7 cellular contexts compared by ENCODE assay signal in the genomic region with DNA sequence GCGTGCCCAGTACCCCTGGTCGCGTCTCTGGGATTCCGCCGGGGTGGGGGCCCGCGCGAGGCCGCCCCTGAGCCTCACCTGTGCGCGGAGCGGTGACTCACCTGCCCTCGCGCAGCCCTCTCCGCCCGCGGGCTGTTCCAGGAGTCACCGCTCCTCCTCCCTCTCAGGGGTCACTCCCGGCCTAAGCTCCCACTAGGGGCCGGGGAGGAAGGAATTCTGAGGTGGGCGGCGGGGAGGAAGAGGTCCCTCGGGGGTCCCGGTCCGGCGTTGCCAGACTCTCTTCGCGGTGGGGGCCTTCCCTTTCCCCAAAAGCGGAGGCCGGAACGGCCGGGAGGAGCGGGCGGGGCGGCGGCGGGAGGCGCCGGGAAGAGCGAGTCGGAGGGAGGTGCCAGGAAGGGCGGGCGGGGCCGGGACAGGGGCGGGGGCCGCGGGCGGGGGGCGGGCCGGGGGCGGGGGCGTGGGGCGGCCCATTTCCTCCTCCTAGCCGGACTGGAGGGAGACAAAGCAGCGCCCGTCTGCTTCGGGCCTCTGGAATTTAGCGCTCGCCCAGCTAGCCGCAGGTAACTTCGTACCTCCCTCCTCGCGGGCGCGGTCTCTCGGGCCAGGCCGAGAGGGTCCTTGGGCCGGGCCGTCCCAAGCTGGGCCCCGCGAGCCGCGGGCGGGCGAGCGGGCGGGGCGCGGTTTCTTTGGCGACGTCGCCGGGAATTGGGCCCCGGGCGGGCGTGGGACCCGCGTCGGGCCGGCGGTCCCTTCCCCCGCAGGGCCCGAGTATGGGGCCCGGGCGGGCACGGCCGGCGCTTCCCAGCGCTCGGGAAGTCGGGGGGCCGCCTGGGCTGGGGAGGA. TPM values are rescaled to one million over a fixed set of nuclear protein-coding genes. Genes with fewer than 3 reads are reported as not detected.
DNase-seq lines count a peak whose midpoint lies in the region; ATAC-seq, FAIRE-seq and TF ChIP-seq lines count a peak whose summit lies in the region.

A gene with protein sequence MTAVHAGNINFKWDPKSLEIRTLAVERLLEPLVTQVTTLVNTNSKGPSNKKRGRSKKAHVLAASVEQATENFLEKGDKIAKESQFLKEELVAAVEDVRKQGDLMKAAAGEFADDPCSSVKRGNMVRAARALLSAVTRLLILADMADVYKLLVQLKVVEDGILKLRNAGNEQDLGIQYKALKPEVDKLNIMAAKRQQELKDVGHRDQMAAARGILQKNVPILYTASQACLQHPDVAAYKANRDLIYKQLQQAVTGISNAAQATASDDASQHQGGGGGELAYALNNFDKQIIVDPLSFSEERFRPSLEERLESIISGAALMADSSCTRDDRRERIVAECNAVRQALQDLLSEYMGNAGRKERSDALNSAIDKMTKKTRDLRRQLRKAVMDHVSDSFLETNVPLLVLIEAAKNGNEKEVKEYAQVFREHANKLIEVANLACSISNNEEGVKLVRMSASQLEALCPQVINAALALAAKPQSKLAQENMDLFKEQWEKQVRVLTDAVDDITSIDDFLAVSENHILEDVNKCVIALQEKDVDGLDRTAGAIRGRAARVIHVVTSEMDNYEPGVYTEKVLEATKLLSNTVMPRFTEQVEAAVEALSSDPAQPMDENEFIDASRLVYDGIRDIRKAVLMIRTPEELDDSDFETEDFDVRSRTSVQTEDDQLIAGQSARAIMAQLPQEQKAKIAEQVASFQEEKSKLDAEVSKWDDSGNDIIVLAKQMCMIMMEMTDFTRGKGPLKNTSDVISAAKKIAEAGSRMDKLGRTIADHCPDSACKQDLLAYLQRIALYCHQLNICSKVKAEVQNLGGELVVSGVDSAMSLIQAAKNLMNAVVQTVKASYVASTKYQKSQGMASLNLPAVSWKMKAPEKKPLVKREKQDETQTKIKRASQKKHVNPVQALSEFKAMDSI (plus strand): TSS at position 475 of the 843 bp plus-strand sequence. CDS start 28,500 bp downstream, outside the sequence.

- intact Hi-C loops in endothelial cell of umbilical vein (cut with micrococcal nuclease), result loop anchor here (1.0 to 5.0 kb wide), 2 partner anchors 111 to 174 kb away; no protein-coding TSS in a partner anchor

- CTCF ChIA-PET in endothelial cell of umbilical vein (lab: Charles Lee), result interaction anchor here (0.6 to 1.5 kb wide), 3 partner anchors 37 to 509 kb away, joined by 3 to 6 read pairs (median 5); no protein-coding TSS in a partner anchor

- TF ChIP-seq CTCF in endothelial cell of umbilical vein (IDR thresholded peaks at IDR 0.05; ENCODE audit: extremely low read depth in 1 of 2, insufficient read depth in 1 of 2, low read depth in 1 of 2, low read length in 2 of 2), result no peak

- no peaks in the 10 kb centered on the region for H3K36me3 ChIP-seq in endothelial cell of umbilical vein (ENCODE audit: control insufficient read depth in 2 of 2, extremely low read depth in 1 of 2, insufficient read depth in 2 of 2, low read length in 2 of 2)

- H3K4me3 ChIP-seq in endothelial cell of umbilical vein (replicated peaks in 1 of 3; ENCODE audit: insufficient read depth in 1 of 3, low read depth in 1 of 3, low read length in 3 of 3), result peak within 1 kb of the TSS; percentile 72 to 94 (median 86)

- DNase-seq in NOMO-1 (lab: John Stamatoyannopoulos, UW; ENCODE audit: unreplicated experiment in 2 of 2), result peak; percentile 24 to 52
- peak; percentile 65 for DNase-seq in activated CD8-positive, alpha-beta memory T cell treated with anti-CD3 and anti-CD28 coated beads, Interleukin-2, amount 50 U/mL, for 4 hours
- DNase-seq in endothelial cell of umbilical vein (ENCODE audit: low read depth, low spot score), result peak; percentile 61
- peak; percentile 53 for DNase-seq in midbrain (lab: John Stamatoyannopoulos, UW)
- peak; percentile 15 to 33 for DNase-seq in stimulated activated CD8-positive, alpha-beta memory T cell treated with anti-CD3 and anti-CD28 coated beads, Interleukin-2, amount 100 ng/mL, for 1 hour (ENCODE audit: low read depth in 2 of 2)

- H4K20me1 ChIP-seq in endothelial cell of umbilical vein (replicated peaks; ENCODE audit: control insufficient read depth, extremely low read depth, insufficient read depth, low read length), result peaks cover 2% of the 10 kb centered on the region

- POLR2A ChIA-PET in endothelial cell of umbilical vein (lab: Charles Lee), result interaction anchor here (0.7 kb wide), 1 partner anchor 217 kb away, joined by 3 read pairs; no protein-coding TSS in a partner anchor

- no peaks in the 10 kb centered on the region for H3K27me3 ChIP-seq in endothelial cell of umbilical vein (ENCODE audit: control insufficient read depth in 2 of 2, insufficient read depth in 2 of 2, low read length in 2 of 2)

- H3K27ac ChIP-seq in endothelial cell of umbilical vein (ENCODE audit: insufficient read depth, low read depth, low read length), result peak within 1 kb of the TSS; percentile 97

- peak; percentile 35 for ATAC-seq in GM18520 (IDR thresholded peaks at IDR 0.05; ENCODE audit: unreplicated experiment)
- peak; percentile 35 for ATAC-seq in HG03039 (IDR thresholded peaks at IDR 0.05; ENCODE audit: unreplicated experiment)

- dilution Hi-C loops in endothelial cell of umbilical vein (cut with MboI; ENCODE audit: extremely low pct_ligation_motif_present, low sequenced_read_pairs), result no loop called here

- H3K4me2 ChIP-seq in endothelial cell of umbilical vein (ENCODE audit: insufficient read depth, low read length), result peak within 1 kb of the TSS; percentile 97

- H3K4me1 ChIP-seq in endothelial cell of umbilical vein (ENCODE audit: control insufficient read depth, extremely low read depth, insufficient read depth, low read length), result peaks cover 14% of the 10 kb centered on the region

- no peak for FAIRE-seq in endothelial cell of umbilical vein (lab: Jason Lieb, UNC)

- peak within 1 kb of the TSS; percentile 99 for H3K9ac ChIP-seq in endothelial cell of umbilical vein (replicated peaks; ENCODE audit: extremely low read depth, insufficient read depth, low read length)

- TF ChIP-seq POLR2A in endothelial cell of umbilical vein (IDR thresholded peaks at IDR 0.05; ENCODE audit: low read depth, low read length), result peak; percentile 89

- H3K9me3 ChIP-seq in endothelial cell of umbilical vein (replicated peaks; ENCODE audit: control insufficient read depth, insufficient read depth, low read length), result no peaks in the 10 kb centered on the region

- no TSS peak for BruUV-seq in endothelial cell of umbilical vein (replicated peaks; lab: Mats Ljungman, UMichigan)

- H3K79me2 ChIP-seq in endothelial cell of umbilical vein (ENCODE audit: control insufficient read depth, insufficient read depth, low read length), result peaks cover 46% of the 10 kb centered on the region

- peak within 1 kb of the TSS; percentile 87 for H2AFZ ChIP-seq in endothelial cell of umbilical vein (ENCODE audit: low read depth, low read length)

- no peaks in the 10 kb centered on the region for H3K9me1 ChIP-seq in endothelial cell of umbilical vein (replicated peaks; ENCODE audit: control insufficient read depth, extremely low read depth, insufficient read depth, low read length)

TF ChIP-seq in endothelial cell of umbilical vein, 7 proteins besides CTCF, POLR2A, EP300 and RAD21:
- TF ChIP-seq POLR2AphosphoS5 (IDR thresholded peaks at IDR 0.05; ENCODE audit: insufficient read depth, low read depth, low read length), result peak; percentile 87
- peak; percentile 47 for TF ChIP-seq FOS (IDR thresholded peaks at IDR 0.05; ENCODE audit: borderline replicate concordance, insufficient read depth, low read length)
- no peak for TF ChIP-seq EZH2 (IDR thresholded peaks at IDR 0.05; ENCODE audit: borderline replicate concordance, low read depth, low read length, severe bottlenecking)
- no peak for TF ChIP-seq GATA2 (IDR thresholded peaks at IDR 0.05; ENCODE audit: insufficient read depth, insufficient read length, low read depth, low read length)
- TF ChIP-seq, protein P1, sequence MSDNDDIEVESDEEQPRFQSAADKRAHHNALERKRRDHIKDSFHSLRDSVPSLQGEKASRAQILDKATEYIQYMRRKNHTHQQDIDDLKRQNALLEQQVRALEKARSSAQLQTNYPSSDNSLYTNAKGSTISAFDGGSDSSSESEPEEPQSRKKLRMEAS (IDR thresholded peaks at IDR 0.05; ENCODE audit: insufficient read depth, insufficient read length), result no peak

RNA-seq across cellular contexts. Expression of the gene that starts here (rescaled TPM):
- total RNA-seq in endothelial cell of umbilical vein, result 394 and 420 TPM in 2 replicates
- polyA plus RNA-seq in endothelial cell of umbilical vein, result 108 and 156 TPM in 2 replicates
- polyA plus RNA-seq in endothelial cell of umbilical vein (2011; cell fraction: cytosol; rRNA removed), result 218 and 223 TPM in 2 replicates
- polyA plus RNA-seq in endothelial cell of umbilical vein (2011; cell fraction: nucleus; rRNA removed), result 254 and 305 TPM in 2 replicates
- 286 and 341 TPM in 2 replicates for polyA plus RNA-seq in endothelial cell of umbilical vein (2012)
- 268 and 305 TPM in 2 replicates for polyA minus RNA-seq in endothelial cell of umbilical vein
- polyA minus RNA-seq in endothelial cell of umbilical vein (2011; cell fraction: cytosol; rRNA and poly(A)+ RNA removed), result 101 TPM
- 181 and 203 TPM in 2 replicates for polyA minus RNA-seq in endothelial cell of umbilical vein (2011; cell fraction: nucleus; rRNA and poly(A)+ RNA removed)

Comparison
In these comparisons a context has a peak if more than half of its experiments do, and no peak if none do; other contexts are left out.
1. Peak in every context shown above with its lines: DNase-seq, ATAC-seq, H3K4me3 ChIP-seq and H3K27ac ChIP-seq.